8 cellular contexts compared by ENCODE assay signal in the genomic region with DNA sequence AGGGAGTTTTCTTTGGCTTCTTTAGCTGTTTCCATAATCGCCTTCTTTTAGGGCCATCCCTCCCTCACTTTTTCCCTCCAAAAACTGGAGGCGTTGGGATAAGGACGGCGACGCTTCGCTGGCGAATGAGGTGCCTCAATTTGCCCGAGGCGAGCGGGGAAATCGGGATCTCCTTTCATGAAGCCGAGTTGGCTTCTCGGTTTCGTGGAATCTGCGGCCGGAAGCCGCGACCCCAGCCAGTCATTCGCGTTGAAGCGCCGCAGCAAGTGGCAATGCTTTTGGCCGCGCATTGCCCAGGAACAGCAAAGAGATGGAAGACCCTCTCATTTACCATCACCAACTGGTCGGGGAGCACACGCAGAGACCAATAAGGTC. TPM values are rescaled to one million over a fixed set of nuclear protein-coding genes. Genes with fewer than 3 reads are reported as not detected.
DNase-seq lines count a peak whose midpoint lies in the region; ATAC-seq and TF ChIP-seq lines count a peak whose summit lies in the region.

No MANE protein-coding gene starts in this region.

- H3K9me3 ChIP-seq in thyroid gland: no peaks in the 10 kb centered on the region

- peak overlapping the region in 2 of 3 donors; percentile 31 to 55 for H3K4me3 ChIP-seq in thyroid gland (replicated peaks in 1 of 3)

- TF ChIP-seq POLR2A in thyroid gland (IDR thresholded peaks at IDR 0.05): no peak

- no peaks in the 10 kb centered on the region for H3K9me3 Mint-ChIP-seq in activated CD8-positive, alpha-beta memory T cell treated with anti-CD3 and anti-CD28 coated beads, Interleukin-2, amount 10 ng/mL, durations not matched to agents 7 days and 5 days (ENCODE audit: low read depth)
- no peaks in the 10 kb centered on the region for H3K9me3 Mint-ChIP-seq in activated CD8-positive, alpha-beta T cell treated with anti-CD3 and anti-CD28 coated beads for 36 hours

- peak overlapping the region; percentile 17 for H3K27ac Mint-ChIP-seq in activated CD8-positive, alpha-beta memory T cell treated with anti-CD3 and anti-CD28 coated beads, Interleukin-2, amount 10 ng/mL, durations not matched to agents 7 days and 5 days
- no peak overlapping the region for H3K27ac Mint-ChIP-seq in activated CD8-positive, alpha-beta T cell treated with anti-CD3 and anti-CD28 coated beads for 36 hours

- H3K4me1 ChIP-seq in thyroid gland: peaks cover 7 to 24% of the 10 kb centered on the region in 2 donors

- WGBS in thyroid gland, 2 donors: 5% methylated on average over 20 to 25 of the region's 26 CpGs

- H3K4me1 Mint-ChIP-seq in activated CD8-positive, alpha-beta memory T cell treated with anti-CD3 and anti-CD28 coated beads, Interleukin-2, amount 10 ng/mL, durations not matched to agents 7 days and 5 days: peaks cover 39% of the 10 kb centered on the region
- peaks cover 42% of the 10 kb centered on the region for H3K4me1 Mint-ChIP-seq in activated CD8-positive, alpha-beta T cell treated with anti-CD3 and anti-CD28 coated beads for 36 hours (ENCODE audit: low read depth)

- H3K36me3 Mint-ChIP-seq in activated CD8-positive, alpha-beta memory T cell treated with anti-CD3 and anti-CD28 coated beads, Interleukin-2, amount 10 ng/mL, durations not matched to agents 7 days and 5 days: no peaks in the 10 kb centered on the region
- H3K36me3 Mint-ChIP-seq in activated CD8-positive, alpha-beta T cell treated with anti-CD3 and anti-CD28 coated beads for 36 hours (ENCODE audit: low read depth): no peaks in the 10 kb centered on the region

- H3K4me3 Mint-ChIP-seq in activated CD8-positive, alpha-beta memory T cell treated with anti-CD3 and anti-CD28 coated beads, Interleukin-2, amount 10 ng/mL, durations not matched to agents 7 days and 5 days: peak overlapping the region; percentile 82
- H3K4me3 Mint-ChIP-seq in activated CD8-positive, alpha-beta T cell treated with anti-CD3 and anti-CD28 coated beads for 36 hours: peak overlapping the region; percentile 74

- CTCF ChIA-PET in activated CD8-positive, alpha-beta memory T cell treated with anti-CD3 and anti-CD28 coated beads, Interleukin-2, amount 10 ng/mL, durations not matched to agents 7 days and 5 days (lab: Charles Lee): interaction anchor here (0.8 to 2.5 kb wide), 9 partner anchors 11 to 596 kb away, joined by 3 to 18 read pairs (median 6); no protein-coding TSS in a partner anchor
- CTCF ChIA-PET in activated CD8-positive, alpha-beta T cell treated with anti-CD3 and anti-CD28 coated beads for 36 hours (lab: Charles Lee): interaction anchor here (2.0 kb wide), 1 partner anchor 21 kb away, joined by 6 read pairs; no protein-coding TSS in a partner anchor

- H3K27ac ChIP-seq in layer of hippocampus (ENCODE audit: low read depth, low read length) (peak overlapping the region; percentile 46), thyroid gland (peak overlapping the region; percentile 2 to 69 (median 8))

- peaks cover 86% of the 10 kb centered on the region for H3K27me3 Mint-ChIP-seq in activated CD8-positive, alpha-beta memory T cell treated with anti-CD3 and anti-CD28 coated beads, Interleukin-2, amount 10 ng/mL, durations not matched to agents 7 days and 5 days
- peaks cover 78% of the 10 kb centered on the region for H3K27me3 Mint-ChIP-seq in activated CD8-positive, alpha-beta T cell treated with anti-CD3 and anti-CD28 coated beads for 36 hours

- POLR2A ChIA-PET in activated CD8-positive, alpha-beta T cell treated with anti-CD3 and anti-CD28 coated beads for 36 hours (lab: Charles Lee): no interaction called here

- DNase-seq in activated CD8-positive, alpha-beta memory T cell treated with anti-CD3 and anti-CD28 coated beads, Interleukin-2, amount 10 ng/mL, durations not matched to agents 7 days and 5 days: no peak
- no peak for DNase-seq in activated CD8-positive, alpha-beta memory T cell treated with anti-CD3 and anti-CD28 coated beads for 24 hours
- DNase-seq in activated CD8-positive, alpha-beta T cell treated with anti-CD3 and anti-CD28 coated beads for 36 hours: no peak
- DNase-seq in thyroid gland: no peak
- no peak for DNase-seq in NCI-H226
- DNase-seq in GF-D8 (lab: John Stamatoyannopoulos, UW): no peak
- DNase-seq in NCI-H1048 (lab: John Stamatoyannopoulos, UW): no peak

- no peak for TF ChIP-seq CTCF in activated CD8-positive, alpha-beta T cell treated with anti-CD3 and anti-CD28 coated beads for 36 hours (IDR thresholded peaks at IDR 0.05)
- no peak for TF ChIP-seq CTCF in thyroid gland (IDR thresholded peaks at IDR 0.05)

- no peak for ATAC-seq in activated CD8-positive, alpha-beta memory T cell treated with anti-CD3 and anti-CD28 coated beads, Interleukin-2, amount 10 ng/mL, durations not matched to agents 7 days and 5 days
- ATAC-seq in activated CD8-positive, alpha-beta T cell treated with anti-CD3 and anti-CD28 coated beads for 36 hours: no peak

- H3K27me3 ChIP-seq in layer of hippocampus (ENCODE audit: control insufficient read depth, insufficient read depth, low read length) (peaks cover 14% of the 10 kb centered on the region), thyroid gland (peaks cover 50% of the 10 kb centered on the region)

- H3K36me3 ChIP-seq in thyroid gland: no peaks in the 10 kb centered on the region

- intact Hi-C loops in activated CD8-positive, alpha-beta T cell treated with anti-CD3 and anti-CD28 coated beads for 36 hours (cut with micrococcal nuclease): loop anchor here (10.0 kb wide), 1 partner anchor 367 kb away; no protein-coding TSS in a partner anchor
- intact Hi-C loops in thyroid gland (cut with DNase I): no loop called here

RNA-seq across cellular contexts. Expression of a gene that starts 8.3 kb away (rescaled TPM):
- total RNA-seq in activated CD8-positive, alpha-beta memory T cell treated with anti-CD3 and anti-CD28 coated beads, Interleukin-2, amount 10 ng/mL, durations not matched to agents 7 days and 5 days: under 1 TPM; 0.47 to 0.89 TPM
- not detected for total RNA-seq in activated CD8-positive, alpha-beta T cell treated with anti-CD3 and anti-CD28 coated beads for 36 hours
- 1 to 10 TPM; 2.1 to 3.6 (median 2.7) TPM for total RNA-seq in thyroid gland
